8 cellular contexts compared by ENCODE assay signal in genomic region chr17:4412933-4413831, GRCh38. TPM values are rescaled to one million over a fixed set of nuclear protein-coding genes. Genes with fewer than 3 reads are reported as not detected.
DNase-seq lines count a peak whose midpoint lies in the region; ATAC-seq and TF ChIP-seq lines count a peak whose summit lies in the region.

No MANE protein-coding gene starts in this region.

- no peaks in the 10 kb centered on the region for H3K9me3 ChIP-seq in SJCRH30 (replicated peaks)
- H3K9me3 ChIP-seq in subcutaneous abdominal adipose tissue (ENCODE audit: control insufficient read depth in 5 of 5, low read length in 5 of 5): no peaks in the 10 kb centered on the region

- DNase-seq in AG09309 (ENCODE audit: low read depth) (peak; percentile 46), MV-4-11 (lab: John Stamatoyannopoulos, UW) (peak; percentile 87), SJCRH30 (peak; percentile 81 to 88), foreskin keratinocyte (peak; percentile 32 to 60), occipital lobe (lab: John Stamatoyannopoulos, UW) (peak; percentile 70)
- DNase-seq in activated effector memory CD4-positive, alpha-beta T cell treated with Interleukin-2 at 50 U/mL for 16 hours: peak; percentile 79

- ATAC-seq in GM19452 (IDR thresholded peaks at IDR 0.05; ENCODE audit: unreplicated experiment) (peak; percentile 61), foreskin keratinocyte (peak; percentile 78)

- H3K4me1 ChIP-seq in SJCRH30: no peaks in the 10 kb centered on the region
- peaks cover 8% of the 10 kb centered on the region for H3K4me1 ChIP-seq in foreskin keratinocyte
- H3K4me1 ChIP-seq in subcutaneous abdominal adipose tissue (ENCODE audit: control insufficient read depth in 5 of 5, insufficient read depth in 5 of 5, low read length in 5 of 5): peaks cover 3 to 17% (median 12%) of the 10 kb centered on the region in 5 donors

- H3K27ac ChIP-seq in SJCRH30 (no peak overlapping the region), foreskin keratinocyte (no peak overlapping the region), subcutaneous abdominal adipose tissue (ENCODE audit: low read depth, low read length) (peak overlapping the region; percentile 72)

- no peak overlapping the region for H3K4me3 ChIP-seq in AG09309 (ENCODE audit: control insufficient read depth, low read depth, low read length)
- no peak overlapping the region for H3K4me3 ChIP-seq in SJCRH30
- peak overlapping the region; percentile 36 to 75 (median 40) for H3K4me3 ChIP-seq in subcutaneous abdominal adipose tissue (ENCODE audit: low read depth in 1 of 5, low read length in 5 of 5)

- H3K36me3 ChIP-seq in SJCRH30 (no peaks in the 10 kb centered on the region), subcutaneous abdominal adipose tissue (ENCODE audit: control insufficient read depth in 5 of 5, insufficient read depth in 5 of 5, low read length in 5 of 5) (no peaks in the 10 kb centered on the region)

- H3K9ac ChIP-seq in subcutaneous abdominal adipose tissue (ENCODE audit: low read length in 5 of 5): peak overlapping the region in 1 of 5 donors; percentile 25

- TF ChIP-seq CTCF in AG09309 (IDR thresholded peaks at IDR 0.05; ENCODE audit: control insufficient read depth, insufficient read depth, low read depth, low read length, missing control alignments) (peak; percentile 94), foreskin keratinocyte (conservative IDR thresholded peaks at IDR 0.05) (peak; percentile 98)

- H3K27me3 ChIP-seq in SJCRH30 (no peaks in the 10 kb centered on the region), foreskin keratinocyte (no peaks in the 10 kb centered on the region), subcutaneous abdominal adipose tissue (ENCODE audit: control insufficient read depth in 5 of 5, insufficient read depth in 4 of 5, low read length in 5 of 5) (no peaks in the 10 kb centered on the region)

RNA-seq across cellular contexts. Expression of gene SPNS3, which starts 20.6 kb away (rescaled TPM):
- total RNA-seq in SJCRH30 (2014; rRNA removed; shearing (Covaris generic)): not detected in 2 replicates
- total RNA-seq in foreskin keratinocyte (not detected in 2 replicates), occipital lobe (0.47 TPM)
- 0.12 TPM in 1 of 2 replicates, not detected in the other for polyA plus RNA-seq in foreskin keratinocyte

RNA-seq across cellular contexts. Expression of gene UBE2G1, which starts 46.7 kb away (rescaled TPM):
- total RNA-seq in SJCRH30 (2014; rRNA removed; shearing (Covaris generic)): 36.7 and 39.2 TPM in 2 replicates
- total RNA-seq in foreskin keratinocyte (57.0 and 63.3 TPM in 2 replicates), occipital lobe (43.4 TPM)
- polyA plus RNA-seq in foreskin keratinocyte: 34.0 and 36.4 TPM in 2 replicates

Comparison
In these comparisons a context has a peak if more than half of its experiments do, and no peak if none do; other contexts are left out.
1. H3K4me3 ChIP-seq: peak in subcutaneous abdominal adipose tissue (5 of 5); none in AG09309 (single experiment) and SJCRH30 (single experiment).
2. Peak in every context shown above with its lines, with median percentiles within 50 percentile points of each other: DNase-seq.